In genomic region chr16:21506857-21507456, GRCh38 we compare ENCODE assay signal across 8 cellular contexts.
DNase-seq lines count a peak whose midpoint lies in the region; ATAC-seq and TF ChIP-seq lines count a peak whose summit lies in the region.
"Not testable (repeated sequence)": the region's sequence is repeated elsewhere in the genome, so short reads cannot be mapped to it uniquely, and the experiment has no call there.

No MANE protein-coding gene starts in this region.

- H3K4me3 ChIP-seq in mononuclear cell (ENCODE audit: low read length): peak overlapping the region; percentile 18

- CTCF ChIA-PET in activated CD4-positive, alpha-beta T cell treated with anti-CD3 and anti-CD28 coated beads, Interleukin-2, amount 10 ng/mL, durations not matched to agents 7 days and 5 days (lab: Charles Lee): interaction anchor here (0.9 kb wide), 1 partner anchor 13 kb away, joined by 3 read pairs; no protein-coding TSS in a partner anchor

- H3K4me3 Mint-ChIP-seq in activated CD4-positive, alpha-beta T cell treated with anti-CD3 and anti-CD28 coated beads, Interleukin-2, amount 10 ng/mL, durations not matched to agents 7 days and 5 days: peak overlapping the region; percentile 79
- not testable (repeated sequence) for H3K4me3 Mint-ChIP-seq in chondrocyte (ENCODE audit: unreplicated experiment)

- DNase-seq in GM10266 (ENCODE audit: extremely low spot score): peak; percentile 33
- peak; percentile 14 for DNase-seq in NCI-H2081 treated with DMSO at 0.1 percent for 48 hours (lab: John Stamatoyannopoulos, UW)
- peak; percentile 79 for DNase-seq in activated CD4-positive, alpha-beta T cell treated with anti-CD3 and anti-CD28 coated beads, Interleukin-2, amount 10 ng/mL, durations not matched to agents 7 days and 5 days
- DNase-seq in chondrocyte (ENCODE audit: low spot score): peak; percentile 91
- DNase-seq in stimulated activated naive CD8-positive, alpha-beta T cell treated with anti-CD3 and anti-CD28 coated beads, Interleukin-15, Interleukin-2, amounts not matched to agents 100 U/mL and 50 U/mL, for 24 hours: peak; percentile 64

- POLR2A ChIA-PET in activated CD4-positive, alpha-beta T cell treated with anti-CD3 and anti-CD28 coated beads, Interleukin-2, amount 10 ng/mL, durations not matched to agents 7 days and 5 days (lab: Charles Lee): interaction anchor here (0.6 kb wide), 1 partner anchor 149 kb away, joined by 3 read pairs; no protein-coding TSS in a partner anchor

- H3K27ac Mint-ChIP-seq in activated CD4-positive, alpha-beta T cell treated with anti-CD3 and anti-CD28 coated beads, Interleukin-2, amount 10 ng/mL, durations not matched to agents 7 days and 5 days: peak overlapping the region; percentile 91
- H3K27ac Mint-ChIP-seq in chondrocyte (ENCODE audit: unreplicated experiment): peak overlapping the region; percentile 66

- not testable (repeated sequence) for H3K27me3 ChIP-seq in mononuclear cell (ENCODE audit: insufficient read depth, low read length)

- peaks cover 66% of the 10 kb centered on the region for H3K4me1 Mint-ChIP-seq in activated CD4-positive, alpha-beta T cell treated with anti-CD3 and anti-CD28 coated beads, Interleukin-2, amount 10 ng/mL, durations not matched to agents 7 days and 5 days
- peaks cover 55% of the 10 kb centered on the region for H3K4me1 Mint-ChIP-seq in chondrocyte (ENCODE audit: low read depth)

- H3K9me3 ChIP-seq in mononuclear cell (ENCODE audit: low read depth, low read length): not testable (repeated sequence)

- TF ChIP-seq CTCF in GM10266 (IDR thresholded peaks at IDR 0.05; ENCODE audit: control insufficient read depth, insufficient read depth, low read depth, missing control alignments); chondrocyte (IDR thresholded peaks at IDR 0.05): not testable (repeated sequence)

- H3K4me1 ChIP-seq in mononuclear cell (ENCODE audit: insufficient read depth, low read length): peaks cover 41% of the 10 kb centered on the region

- ATAC-seq in GM19463 (IDR thresholded peaks at IDR 0.05; ENCODE audit: unreplicated experiment): peak; percentile 56
- peak; percentile 49 for ATAC-seq in HG03066 (IDR thresholded peaks at IDR 0.05; ENCODE audit: low read depth, unreplicated experiment)
- peak; percentile 34 for ATAC-seq in stimulated activated naive CD8-positive, alpha-beta T cell treated with anti-CD3 and anti-CD28 coated beads, Interleukin-15, Interleukin-2, amounts not matched to agents 100 U/mL and 50 U/mL, for 24 hours

- H3K36me3 Mint-ChIP-seq in activated CD4-positive, alpha-beta T cell treated with anti-CD3 and anti-CD28 coated beads, Interleukin-2, amount 10 ng/mL, durations not matched to agents 7 days and 5 days (ENCODE audit: low read depth): peaks cover 39% of the 10 kb centered on the region
- H3K36me3 Mint-ChIP-seq in chondrocyte (ENCODE audit: low read depth): not testable (repeated sequence)

- H3K27me3 Mint-ChIP-seq in activated CD4-positive, alpha-beta T cell treated with anti-CD3 and anti-CD28 coated beads, Interleukin-2, amount 10 ng/mL, durations not matched to agents 7 days and 5 days; chondrocyte (ENCODE audit: low read depth): not testable (repeated sequence)

- H3K9me3 Mint-ChIP-seq in activated CD4-positive, alpha-beta T cell treated with anti-CD3 and anti-CD28 coated beads, Interleukin-2, amount 10 ng/mL, durations not matched to agents 7 days and 5 days; chondrocyte (ENCODE audit: low read depth): not testable (repeated sequence)

Comparison
In these comparisons a context has a peak if more than half of its experiments do, and no peak if none do; other contexts are left out.
1. Peak in every context shown above with its lines: DNase-seq, ATAC-seq and H3K4me3 ChIP-seq.
2. DNase-seq: peak in every context shown above with its lines; median percentile 91 in chondrocyte; 79 in activated CD4-positive, alpha-beta T cell treated with anti-CD3 and anti-CD28 coated beads, Interleukin-2, amount 10 ng/mL, durations not matched to agents 7 days and 5 days; 64 in stimulated activated naive CD8-positive, alpha-beta T cell treated with anti-CD3 and anti-CD28 coated beads, Interleukin-15, Interleukin-2, amounts not matched to agents 100 U/mL and 50 U/mL, for 24 hours; 33 in GM10266; 14 in NCI-H2081 treated with DMSO at 0.1 percent for 48 hours.